In genomic region chr5:15502208-15502607, GRCh38 we compare ENCODE assay signal across 11 cellular contexts. TPM values are rescaled to one million over a fixed set of nuclear protein-coding genes. Genes with fewer than 3 reads are reported as not detected.
DNase-seq lines count a peak whose midpoint lies in the region; ATAC-seq and TF ChIP-seq lines count a peak whose summit lies in the region.
"Had no signal": no experiment of that assay in that cellular context is flagged by ENCODE, and none has a peak within 500 bp of the region (broad histone marks: within the 10 kb centered on the region; RNA-seq: fewer than 3 reads in every experiment).

No MANE protein-coding gene starts in this region.

- peak overlapping the region; percentile 73 for H3K4me3 ChIP-seq in right cardiac atrium (ENCODE audit: low read length)
- H3K4me3 ChIP-seq in skeletal muscle tissue (ENCODE audit: low read length in 3 of 3), result peak overlapping the region in 1 of 3 donors; percentile 17

- DNase-seq in GM03348 (ENCODE audit: low spot score) (peak; percentile 47), amniotic epithelial cell (ENCODE audit: low read depth) (peak; percentile 49), right cardiac atrium (no peak), globus pallidus (ENCODE audit: low spot score) (no peak), T1000 (lab: John Stamatoyannopoulos, UW) (no peak), GM10248 (ENCODE audit: extremely low spot score) (no peak)
- DNase-seq: activated CD4-positive, CD25-positive, alpha-beta regulatory T cell; activated naive CD8-positive, alpha-beta T cell treated with anti-CD3 and anti-CD28 coated beads for 36 hours; Karpas-422 had no signal

- ATAC-seq in right cardiac atrium, result peak in 1 of 2 donors; percentile 3
- no peak for ATAC-seq in HG02571 (IDR thresholded peaks at IDR 0.05; ENCODE audit: unreplicated experiment)

- H3K4me1 ChIP-seq in right cardiac atrium (ENCODE audit: control insufficient read depth, insufficient read depth, low read length), result peaks cover 3% of the 10 kb centered on the region
- H3K4me1 ChIP-seq in skeletal muscle tissue (ENCODE audit: control insufficient read depth in 3 of 3, insufficient read depth in 3 of 3, low read length in 3 of 3), result peaks cover 5 to 9% (median 6%) of the 10 kb centered on the region in 3 donors

- H3K9ac ChIP-seq in skeletal muscle tissue (ENCODE audit: low read depth in 1 of 3, low read length in 3 of 3), result no peak overlapping the region

- no peaks in the 10 kb centered on the region for H3K36me3 ChIP-seq in skeletal muscle tissue (ENCODE audit: control insufficient read depth in 3 of 3, insufficient read depth in 3 of 3, low read length in 3 of 3)

- 11% methylated on average over 5 of the region's 5 CpGs for WGBS in right cardiac atrium

- no peak for TF ChIP-seq CTCF in GM10248 (IDR thresholded peaks at IDR 0.05; ENCODE audit: control extremely low read depth, extremely low read depth, low read depth, missing control alignments)

- no peaks in the 10 kb centered on the region for H3K27me3 ChIP-seq in right cardiac atrium (ENCODE audit: control insufficient read depth, insufficient read depth)
- H3K27me3 ChIP-seq in skeletal muscle tissue (ENCODE audit: control insufficient read depth in 3 of 3, insufficient read depth in 3 of 3, low read length in 3 of 3), result peaks cover 0 to 9% (median 5%) of the 10 kb centered on the region in 3 donors

- POLR2A ChIA-PET in GM10248 (lab: Yijun Ruan, JAX), result no interaction called here

- intact Hi-C loops in right cardiac atrium (cut with DNase I), result no loop called here

- CTCF ChIA-PET in GM10248 (lab: Yijun Ruan, JAX), result no interaction called here

- H3K9me3 ChIP-seq in right cardiac atrium (ENCODE audit: control insufficient read depth, low read length) (no peaks in the 10 kb centered on the region), skeletal muscle tissue (ENCODE audit: control insufficient read depth in 3 of 3, low read length in 3 of 3) (no peaks in the 10 kb centered on the region)

- H3K27ac ChIP-seq in right cardiac atrium (ENCODE audit: low read length) (no peak overlapping the region), skeletal muscle tissue (ENCODE audit: low read depth, low read length) (peak overlapping the region; percentile 66)

RNA-seq across cellular contexts. Expression of gene FBXL7, which starts 2.2 kb away (rescaled TPM):
- 10 to 100 TPM; 16.1 to 22.2 (median 18.4) TPM for total RNA-seq in right cardiac atrium
- polyA plus RNA-seq in right cardiac atrium, result 10.2 TPM
- total RNA-seq in skeletal muscle tissue, result 3.7 TPM
- total RNA-seq: activated naive CD8-positive, alpha-beta T cell treated with anti-CD3 and anti-CD28 coated beads for 36 hours had no signal

Comparison
In these comparisons a context has a peak if more than half of its experiments do, and no peak if none do; other contexts are left out.
1. DNase-seq: peak in GM03348 (single experiment) and amniotic epithelial cell (single experiment); none in right cardiac atrium (0 of 3), globus pallidus (single experiment), T1000 (single experiment) and GM10248 (single experiment).